In genomic region chr9:34158362-34158869, GRCh38 we compare ENCODE assay signal across 11 cellular contexts. TPM values are rescaled to one million over a fixed set of nuclear protein-coding genes. Genes with fewer than 3 reads are reported as not detected.
DNase-seq lines count a peak whose midpoint lies in the region; FAIRE-seq and TF ChIP-seq lines count a peak whose summit lies in the region.
"Had no signal": no experiment of that assay in that cellular context is flagged by ENCODE, and none has a peak within 500 bp of the region (broad histone marks: within the 10 kb centered on the region; RNA-seq: fewer than 3 reads in every experiment).

No MANE protein-coding gene starts in this region.

- no peaks in the 10 kb centered on the region for H3K27me3 ChIP-seq in mammary epithelial cell (ENCODE audit: insufficient read depth, low read length)
- H3K27me3 ChIP-seq in osteoblast (ENCODE audit: insufficient read depth, low read length) = peaks cover 3% of the 10 kb centered on the region
- H3K27me3 ChIP-seq: suprapubic skin had no signal

- no TSS peak for BruUV-seq in mammary epithelial cell (replicated peaks; lab: Mats Ljungman, UMichigan)

- dilution Hi-C loops in mammary epithelial cell (cut with HindIII; ENCODE audit: low sequenced_read_pairs) = no loop called here

- intact Hi-C loops in mammary epithelial cell (cut with micrococcal nuclease) = loop anchor here (1.0 kb wide), 2 partner anchors 18 to 96 kb away; no protein-coding TSS in a partner anchor
- intact Hi-C loops in kidney (cut with DNase I) = no loop called here

- H3K9me3 ChIP-seq in mammary epithelial cell (replicated peaks; ENCODE audit: insufficient read depth, low read length) (no peaks in the 10 kb centered on the region), osteoblast (ENCODE audit: low read depth, low read length) (no peaks in the 10 kb centered on the region), kidney (ENCODE audit: control insufficient read depth in 1 of 2, low read length in 2 of 2) (no peaks in the 10 kb centered on the region)
- H3K9me3 ChIP-seq: suprapubic skin had no signal

- H3K4me2 ChIP-seq in mammary epithelial cell (ENCODE audit: insufficient read depth, low read depth, low read length) (no peak overlapping the region), osteoblast (ENCODE audit: insufficient read depth, low read length) (no peak overlapping the region)

- FAIRE-seq in kidney (lab: Jason Lieb, UNC) = no peak
- FAIRE-seq: G401.6, GM19239 had no signal

- H3K27ac ChIP-seq in mammary epithelial cell (ENCODE audit: insufficient read depth, low read depth, low read length) (peak overlapping the region; percentile 9), osteoblast (ENCODE audit: low read depth, low read length) (no peak overlapping the region), caudate nucleus (ENCODE audit: low read depth, low read length) (no peak overlapping the region), kidney (ENCODE audit: low read depth in 2 of 2, low read length in 2 of 2) (no peak overlapping the region)
- H3K27ac ChIP-seq: suprapubic skin had no signal

- CTCF ChIA-PET in mammary epithelial cell (lab: Charles Lee; ENCODE audit: low non-redundant PET) = no interaction called here

- H3K79me2 ChIP-seq in mammary epithelial cell (ENCODE audit: insufficient read depth, low read length) (no peaks in the 10 kb centered on the region), osteoblast (ENCODE audit: insufficient read depth, low read length) (no peaks in the 10 kb centered on the region)

- TF ChIP-seq CTCF in mammary epithelial cell (conservative IDR thresholded peaks at IDR 0.05 in 1 of 2, IDR thresholded peaks at IDR 0.05 in 1 of 2; ENCODE audit: extremely low read depth in 1 of 2, insufficient read depth in 1 of 2, low read depth in 1 of 2, low read length in 2 of 2) (no peak), osteoblast (IDR thresholded peaks at IDR 0.05; ENCODE audit: extremely low read depth, low read depth, low read length) (no peak), kidney (IDR thresholded peaks at IDR 0.05; ENCODE audit: borderline replicate concordance, extremely low read depth, insufficient read depth) (no peak)

- H4K20me1 ChIP-seq in mammary epithelial cell (ENCODE audit: insufficient read depth, low read length) = no peaks in the 10 kb centered on the region
- no peaks in the 10 kb centered on the region for H4K20me1 ChIP-seq in osteoblast (ENCODE audit: insufficient read depth, low read length)

- WGBS in mammary epithelial cell (ENCODE audit: low coverage, missing lambda C conversion rate) = 77% methylated on average over 6 of the region's 6 CpGs

- DNase-seq in ELR (ENCODE audit: low read depth) (peak; percentile 70), NCI-H2107 treated with DMSO at 0.1 percent for 48 hours (lab: John Stamatoyannopoulos, UW; ENCODE audit: unreplicated experiment) (peak; percentile 73), mammary epithelial cell (peak; percentile 96), osteoblast (ENCODE audit: insufficient read length, low spot score, missing footprints) (no peak), caudate nucleus (lab: John Stamatoyannopoulos, UW) (no peak), HuH-7 (ENCODE audit: low spot score) (no peak), kidney (no peak)
- DNase-seq in activated naive CD4-positive, alpha-beta T cell treated with anti-CD3 and anti-CD28 coated beads, Interleukin-2, amount 50 U/mL, for 16 hours = no peak

- H3K4me1 ChIP-seq in mammary epithelial cell (ENCODE audit: insufficient read depth, low read length) (peaks cover 14% of the 10 kb centered on the region), osteoblast (ENCODE audit: insufficient read depth, low read length) (peaks cover 3% of the 10 kb centered on the region), kidney (ENCODE audit: control insufficient read depth in 1 of 2, insufficient read depth in 1 of 2, low read depth in 1 of 2, low read length in 2 of 2) (no peaks in the 10 kb centered on the region)

- H2AFZ ChIP-seq in mammary epithelial cell (ENCODE audit: low read depth, low read length) (no peak overlapping the region), osteoblast (ENCODE audit: low read length) (peak overlapping the region; percentile 44)

- H3K9ac ChIP-seq in mammary epithelial cell (ENCODE audit: insufficient read depth, low read length) = no peak overlapping the region
- H3K9ac ChIP-seq in kidney (ENCODE audit: low read length in 2 of 2) = no peak overlapping the region

- H3K36me3 ChIP-seq in mammary epithelial cell (ENCODE audit: insufficient read depth, low read length) (no peaks in the 10 kb centered on the region), osteoblast (ENCODE audit: insufficient read depth, low read length) (no peaks in the 10 kb centered on the region), kidney (ENCODE audit: control insufficient read depth in 1 of 2, insufficient read depth in 2 of 2, low read length in 2 of 2) (no peaks in the 10 kb centered on the region)
- H3K36me3 ChIP-seq: suprapubic skin had no signal

- no peak overlapping the region for H3K4me3 ChIP-seq in mammary epithelial cell (replicated peaks in 1 of 3; ENCODE audit: insufficient read depth in 1 of 3, low read depth in 2 of 3, low read length in 3 of 3)
- H3K4me3 ChIP-seq in osteoblast (ENCODE audit: insufficient read depth, low read length) = no peak overlapping the region
- H3K4me3 ChIP-seq in kidney (ENCODE audit: low read length in 2 of 2) = no peak overlapping the region
- H3K4me3 ChIP-seq: suprapubic skin had no signal

- in situ Hi-C loops in mammary epithelial cell (cut with MboI; ENCODE audit: low sequenced_read_pairs in 2 of 2) = no loop called here

RNA-seq across cellular contexts. Expression of gene UBAP1, which starts 20.4 kb away (rescaled TPM):
- 10 to 100 TPM; 68.4 to 71.8 TPM for total RNA-seq in mammary epithelial cell
- polyA plus RNA-seq in mammary epithelial cell = 56.3 TPM
- polyA minus RNA-seq in mammary epithelial cell = 41.6 TPM
- 40.9 and 43.9 TPM in 2 replicates for total RNA-seq in osteoblast
- total RNA-seq in kidney = 53.8 TPM
- 39.4 TPM for polyA plus RNA-seq in kidney (ENCODE audit: insufficient read depth, low read depth, low replicate concordance)

RNA-seq across cellular contexts. Expression of gene DCAF12, which starts 31.9 kb away (rescaled TPM):
- total RNA-seq in mammary epithelial cell (10 to 100 TPM; 30.6 to 31.7 TPM), osteoblast (21.4 and 21.8 TPM in 2 replicates), kidney (33.0 TPM)
- polyA plus RNA-seq in mammary epithelial cell (38.5 TPM), kidney (ENCODE audit: insufficient read depth, low read depth, low replicate concordance) (11.8 TPM)
- polyA minus RNA-seq in mammary epithelial cell = 91.8 TPM

Comparison
In these comparisons a context has a peak if more than half of its experiments do, and no peak if none do; other contexts are left out.
1. DNase-seq: peak in ELR (single experiment), NCI-H2107 treated with DMSO at 0.1 percent for 48 hours (single experiment) and mammary epithelial cell (single experiment); none in osteoblast (single experiment), caudate nucleus (0 of 61), activated naive CD4-positive, alpha-beta T cell treated with anti-CD3 and anti-CD28 coated beads, Interleukin-2, amount 50 U/mL, for 16 hours (single experiment), HuH-7 (single experiment) and kidney (single experiment).